Comparison of ENCODE assay signal across 1 cellular context in genomic region chr22:17781319-17782031, GRCh38.
A peak's percentile ranks its signal among the peaks of the same experiment; 100 is the strongest.
TF ChIP-seq lines count a peak whose summit lies in the region.

No MANE protein-coding gene starts in this region.

TF ChIP-seq in HepG2, 621 proteins besides CTCF, POLR2A, EP300 and RAD21 (continued from another document and continues in another):
- TF ChIP-seq PRDM15 (CRISPR knock-in tag; IDR thresholded peaks at IDR 0.05) (no peak), GLI4 (CRISPR knock-in tag; IDR thresholded peaks at IDR 0.05; ENCODE audit: borderline replicate concordance) (0 out of 2 replicates have a peak, but pooled peaks have one; percentile 41), PAX8 (CRISPR knock-in tag; IDR thresholded peaks at IDR 0.05; ENCODE audit: borderline replicate concordance) (no peak), ZFY (CRISPR knock-in tag; IDR thresholded peaks at IDR 0.05) (peak; percentile 42; the same call in 1 of the 2 replicates), ZNF614 (CRISPR knock-in tag; IDR thresholded peaks at IDR 0.05; ENCODE audit: borderline replicate concordance) (0 out of 2 replicates have a peak, but pooled peaks have one; percentile 46), THAP9 (CRISPR knock-in tag; IDR thresholded peaks at IDR 0.05; ENCODE audit: borderline replicate concordance) (no peak), ZNF841 (CRISPR knock-in tag; IDR thresholded peaks at IDR 0.05; ENCODE audit: borderline replicate concordance) (no peak), TCF7 (IDR thresholded peaks at IDR 0.05; ENCODE audit: low read depth) (peak; percentile 63), ZSCAN12 (CRISPR knock-in tag; IDR thresholded peaks at IDR 0.05) (no peak), TEAD2 (CRISPR knock-in tag; IDR thresholded peaks at IDR 0.05) (no peak), KMT2B (CRISPR knock-in tag; IDR thresholded peaks at IDR 0.05) (no peak), AKAP8 (CRISPR knock-in tag; IDR thresholded peaks at IDR 0.05) (0 out of 2 replicates have a peak, but pooled peaks have one; percentile 46), ARID3A (IDR thresholded peaks at IDR 0.05; ENCODE audit: low read depth, low read length) (no peak), ZNF503 (CRISPR knock-in tag; IDR thresholded peaks at IDR 0.05) (no peak), ZEB1 (IDR thresholded peaks at IDR 0.05; ENCODE audit: insufficient replicate concordance, low read depth) (no peak), PHF21A (CRISPR knock-in tag; IDR thresholded peaks at IDR 0.05) (peak; percentile 54; the same call in 1 of the 2 replicates), KAT8 (CRISPR knock-in tag; IDR thresholded peaks at IDR 0.05) (peak; percentile 47; the same call in 1 of the 2 replicates), HNF1B (CRISPR knock-in tag; IDR thresholded peaks at IDR 0.05) (peak; percentile 47; the same call in 1 of the 2 replicates), ZMYM3 (CRISPR knock-in tag; IDR thresholded peaks at IDR 0.05) (0 out of 2 replicates have a peak, but pooled peaks have one; percentile 14), ZGPAT (CRISPR knock-in tag; IDR thresholded peaks at IDR 0.05) (peak; percentile 67; the same call in 1 of the 2 replicates), JARID2 (CRISPR knock-in tag; IDR thresholded peaks at IDR 0.05; ENCODE audit: insufficient replicate concordance) (no peak), HBP1 (CRISPR knock-in tag; IDR thresholded peaks at IDR 0.05; ENCODE audit: low read depth) (no peak), RBFOX2 (IDR thresholded peaks at IDR 0.05; ENCODE audit: low read depth, low read length) (no peak), NR0B2 (CRISPR knock-in tag; IDR thresholded peaks at IDR 0.05) (no peak), ZNF564 (CRISPR knock-in tag; IDR thresholded peaks at IDR 0.05) (0 out of 2 replicates have a peak, but pooled peaks have one; percentile 18), TARDBP (CRISPR knock-in tag; IDR thresholded peaks at IDR 0.05) (no peak), ATF3 (CRISPR knock-in tag; IDR thresholded peaks at IDR 0.05) (no peak), ZNF20 (CRISPR knock-in tag; IDR thresholded peaks at IDR 0.05) (no peak), NFKB2 (CRISPR knock-in tag; IDR thresholded peaks at IDR 0.05; ENCODE audit: borderline replicate concordance) (peak; percentile 41; the same call in 1 of the 2 replicates), MBD4 (IDR thresholded peaks at IDR 0.05; ENCODE audit: borderline replicate concordance, low read length) (no peak), ELF3 (CRISPR knock-in tag; IDR thresholded peaks at IDR 0.05) (no peak), ZNF720 (CRISPR knock-in tag; IDR thresholded peaks at IDR 0.05) (no peak), ZNF12 (CRISPR knock-in tag; IDR thresholded peaks at IDR 0.05) (no peak), NFE2 (CRISPR knock-in tag; IDR thresholded peaks at IDR 0.05) (0 out of 2 replicates have a peak, but pooled peaks have one; percentile 19), MTERF4 (CRISPR knock-in tag; IDR thresholded peaks at IDR 0.05) (0 out of 2 replicates have a peak, but pooled peaks have one; percentile 56), BCL3 (CRISPR knock-in tag; IDR thresholded peaks at IDR 0.05) (0 out of 2 replicates have a peak, but pooled peaks have one; percentile 46), RFX3 (CRISPR knock-in tag; IDR thresholded peaks at IDR 0.05) (no peak), TFAP4 (IDR thresholded peaks at IDR 0.05; ENCODE audit: borderline replicate concordance, low read depth) (peak; percentile 37; the same call in 1 of the 2 replicates), SALL2 (CRISPR knock-in tag; IDR thresholded peaks at IDR 0.05) (no peak), CEBPB (IDR thresholded peaks at IDR 0.05; ENCODE audit: borderline replicate concordance, low read depth, low read length) (0 out of 2 replicates have a peak, but pooled peaks have one; percentile 2), ZNF138 (CRISPR knock-in tag; IDR thresholded peaks at IDR 0.05; ENCODE audit: low read depth) (0 out of 2 replicates have a peak, but pooled peaks have one; percentile 48), MXI1 (IDR thresholded peaks at IDR 0.05; ENCODE audit: borderline replicate concordance, low read depth, low read length) (peak; percentile 12; the same call in 1 of the 3 replicates)
